Comparison of ENCODE assay signal across 8 cellular contexts in the genomic region with DNA sequence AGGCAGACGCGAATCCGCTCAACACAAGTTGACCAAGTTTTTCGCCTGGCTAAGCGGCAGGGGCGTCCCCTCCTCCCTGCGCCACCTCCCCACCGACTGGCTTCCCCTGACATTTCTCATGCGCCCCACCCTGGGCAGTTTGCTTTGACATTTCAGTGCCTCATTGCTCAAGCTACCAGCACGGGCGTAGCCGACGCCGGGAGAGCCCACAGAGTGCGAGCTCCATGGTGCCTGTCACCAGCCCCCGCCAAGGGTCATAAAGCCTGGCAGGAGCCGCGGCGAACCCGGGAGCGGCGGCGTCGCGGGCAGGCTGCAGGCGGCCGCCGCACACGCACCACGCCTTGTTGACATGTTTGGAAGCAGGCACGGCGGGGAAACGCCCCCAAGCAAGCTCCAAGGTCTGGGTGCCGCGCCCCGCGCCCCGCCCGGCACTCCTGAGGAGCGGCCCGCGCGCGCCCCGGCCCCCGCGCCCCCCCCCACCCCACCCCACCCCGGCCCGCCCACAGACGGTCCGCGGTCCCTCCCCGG. TPM values are rescaled to one million over a fixed set of nuclear protein-coding genes. Genes with fewer than 3 reads are reported as not detected.
DNase-seq lines count a peak whose midpoint lies in the region; ATAC-seq and TF ChIP-seq lines count a peak whose summit lies in the region.

No MANE protein-coding gene starts in this region.

- no peaks in the 10 kb centered on the region for H3K27me3 Mint-ChIP-seq in activated naive CD4-positive, alpha-beta T cell treated with anti-CD3 and anti-CD28 coated beads, Interleukin-2, amount 50 U/mL, for 24 hours

- peaks cover 11% of the 10 kb centered on the region for H3K36me3 ChIP-seq in SK-N-MC (ENCODE audit: insufficient read depth, low read length)
- H3K36me3 ChIP-seq in parathyroid adenoma (ENCODE audit: control insufficient read depth, insufficient read depth, low read length) = no peaks in the 10 kb centered on the region
- no peaks in the 10 kb centered on the region for H3K36me3 ChIP-seq in transverse colon

- TF ChIP-seq EP300 in transverse colon (IDR thresholded peaks at IDR 0.05; ENCODE audit: low read depth) = peak; percentile 46

- TF ChIP-seq CTCF in parathyroid adenoma (IDR thresholded peaks at IDR 0.05) (no peak), transverse colon (IDR thresholded peaks at IDR 0.05) (peak in 1 of 5 experiments; percentile 8)

- H3K4me3 ChIP-seq in Jurkat, Clone E6-1 (ENCODE audit: low read length) = peak overlapping the region; percentile 74
- H3K4me3 ChIP-seq in SK-N-MC (peak overlapping the region; percentile 95), parathyroid adenoma (ENCODE audit: low read depth, low read length) (peak overlapping the region; percentile 91), transverse colon (peak overlapping the region; percentile 64 to 99 (median 84))

- in situ Hi-C loops in transverse colon (cut with MboI; ENCODE audit: low pct_ligation_motif_present in 1 of 4, low pct_unique_long_range_greater_than_20kb in 1 of 4, low sequenced_read_pairs in 3 of 4) = no loop called here

- ATAC-seq in GM21619 (IDR thresholded peaks at IDR 0.05; ENCODE audit: unreplicated experiment) = peak; percentile 49
- ATAC-seq in Right ventricle myocardium inferior = peak; percentile 76

- peaks cover 12% of the 10 kb centered on the region for H3K79me2 ChIP-seq in parathyroid adenoma

- intact Hi-C loops in Right ventricle myocardium inferior (cut with DNase I) (loop anchor here (1.0 to 5.0 kb wide), 2 partner anchors 34 to 301 kb away; a partner anchor contains a TSS), transverse colon (cut with DNase I; ENCODE audit: low total_unique reads) (no loop called here)

- H3K4me2 ChIP-seq in parathyroid adenoma (ENCODE audit: low read length) = peak overlapping the region; percentile 87

- H3K9me3 ChIP-seq in SK-N-MC (ENCODE audit: low read depth, low read length) (no peaks in the 10 kb centered on the region), parathyroid adenoma (ENCODE audit: control insufficient read depth, low read length) (no peaks in the 10 kb centered on the region), transverse colon (no peaks in the 10 kb centered on the region)

- H2AFZ ChIP-seq in parathyroid adenoma = peak overlapping the region; percentile 64

- H3K9ac ChIP-seq in SK-N-MC (ENCODE audit: insufficient read length) (peak overlapping the region; percentile 95), parathyroid adenoma (no peak overlapping the region)

- TF ChIP-seq POLR2A in transverse colon (IDR thresholded peaks at IDR 0.05) = peak; percentile 72

- peaks cover 4% of the 10 kb centered on the region for H3K36me3 Mint-ChIP-seq in activated naive CD4-positive, alpha-beta T cell treated with anti-CD3 and anti-CD28 coated beads, Interleukin-2, amount 50 U/mL, for 24 hours

- H3K4me1 ChIP-seq in parathyroid adenoma = no peaks in the 10 kb centered on the region
- peaks cover 25 to 57% (median 37%) of the 10 kb centered on the region in 4 donors for H3K4me1 ChIP-seq in transverse colon

- H3K27ac ChIP-seq in SK-N-MC (no peak overlapping the region), parathyroid adenoma (peak overlapping the region; percentile 90), transverse colon (peak overlapping the region; percentile 98 to 100 (median 100))

- WGBS in transverse colon (ENCODE audit: low coverage in 1 of 2), 2 donors = 1% methylated on average over 18 of the region's 53 CpGs; no CpG with 5 or more reads in 1 of the 2 donors

- H3K27ac Mint-ChIP-seq in activated naive CD4-positive, alpha-beta T cell treated with anti-CD3 and anti-CD28 coated beads, Interleukin-2, amount 50 U/mL, for 24 hours = peak overlapping the region; percentile 95

- peak overlapping the region; percentile 98 for H3K4me3 Mint-ChIP-seq in activated naive CD4-positive, alpha-beta T cell treated with anti-CD3 and anti-CD28 coated beads, Interleukin-2, amount 50 U/mL, for 24 hours

- peak; percentile 58 for DNase-seq in Daoy (ENCODE audit: low read depth)
- peak; percentile 62 for DNase-seq in Jurkat, Clone E6-1 (ENCODE audit: low read depth, low spot score)
- DNase-seq in SK-N-MC (ENCODE audit: low read depth, low spot score) = no peak
- peak; percentile 94 for DNase-seq in Right ventricle myocardium inferior (ENCODE audit: missing footprints)
- peak; percentile 94 for DNase-seq in transverse colon

- H3K9me3 Mint-ChIP-seq in activated naive CD4-positive, alpha-beta T cell treated with anti-CD3 and anti-CD28 coated beads, Interleukin-2, amount 50 U/mL, for 24 hours = no peaks in the 10 kb centered on the region

- peaks cover 66% of the 10 kb centered on the region for H3K4me1 Mint-ChIP-seq in activated naive CD4-positive, alpha-beta T cell treated with anti-CD3 and anti-CD28 coated beads, Interleukin-2, amount 50 U/mL, for 24 hours

- H3K27me3 ChIP-seq in parathyroid adenoma (ENCODE audit: control insufficient read depth, insufficient read depth, low read length) (no peaks in the 10 kb centered on the region), transverse colon (no peaks in the 10 kb centered on the region)

RNA-seq across cellular contexts. Expression of a gene that starts 0.6 kb away (rescaled TPM):
- 15.6 and 21.6 TPM in 2 replicates for total RNA-seq in Daoy (2014; rRNA removed; shearing (Covaris generic))
- 14.6 TPM for polyA plus RNA-seq in Jurkat, Clone E6-1 (2012; ENCODE audit: insufficient read depth, insufficient read length)
- total RNA-seq in Right ventricle myocardium inferior (29.3 TPM), transverse colon (100 to 1,000 TPM in 1 of 4 donors, 10 to 100 TPM in 3; 23.1 to 111 (median 88.4) TPM)

RNA-seq across cellular contexts. Expression of a gene that starts 34.4 kb away (rescaled TPM):
- 13.9 and 15.7 TPM in 2 replicates for total RNA-seq in Daoy (2014; rRNA removed; shearing (Covaris generic))
- 16.4 TPM for polyA plus RNA-seq in Jurkat, Clone E6-1 (2012; ENCODE audit: insufficient read depth, insufficient read length)
- 17.6 TPM for total RNA-seq in Right ventricle myocardium inferior
- 10 to 100 TPM in 3 of 4 donors, 1 to 10 TPM in 1; 1.6 to 28.7 (median 21.8) TPM for total RNA-seq in transverse colon
